ENCODE assay signal across 8 cellular contexts in the genomic region with DNA sequence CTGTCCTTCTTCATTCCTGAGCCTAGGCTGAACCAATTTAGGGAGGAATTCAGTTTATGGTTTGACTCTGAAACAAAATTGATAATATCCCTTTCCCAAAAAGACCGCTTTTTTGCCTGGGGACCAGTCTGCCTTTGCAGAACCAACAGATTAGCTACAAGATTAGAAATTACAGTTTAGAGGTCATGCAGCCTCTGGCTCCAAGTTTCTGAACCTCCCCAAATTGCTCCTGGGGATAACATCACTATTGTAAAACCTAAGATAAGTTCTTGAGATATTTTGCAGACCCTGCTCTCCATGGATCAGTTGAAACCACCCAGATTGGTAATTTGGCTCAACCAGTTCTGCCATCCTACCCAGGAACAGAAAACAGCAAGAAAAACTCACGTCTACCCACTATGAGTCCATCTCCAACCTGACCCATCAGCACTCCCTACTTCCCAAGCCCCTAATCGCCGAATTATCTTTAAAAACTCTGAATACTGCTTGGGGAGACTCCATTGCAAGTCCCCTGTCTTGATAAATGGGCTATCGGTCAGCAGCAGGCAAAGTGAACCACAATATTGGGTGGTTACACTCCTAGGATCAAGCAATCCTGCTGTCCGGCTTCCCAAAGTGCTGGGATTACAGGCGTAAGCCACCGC. TPM values are rescaled to one million over a fixed set of nuclear protein-coding genes. Genes with fewer than 3 reads are reported as not detected.
DNase-seq lines count a peak whose midpoint lies in the region; ATAC-seq and TF ChIP-seq lines count a peak whose summit lies in the region.

No MANE protein-coding gene starts in this region.

- intact Hi-C loops in testis (cut with DNase I; ENCODE audit: low total_unique reads) = no loop called here

- no peak for TF ChIP-seq POLR2A in testis (IDR thresholded peaks at IDR 0.05)

- H3K27me3 Mint-ChIP-seq in activated T-cell treated with anti-CD3 and anti-CD28 coated beads, Interleukin-2, amount 50 U/mL, for 72 hours (ENCODE audit: low read depth) = peaks cover 2% of the 10 kb centered on the region
- H3K27me3 Mint-ChIP-seq in activated naive CD8-positive, alpha-beta T cell treated with anti-CD3 and anti-CD28 coated beads for 36 hours = peaks cover 12% of the 10 kb centered on the region
- peaks cover 5 to 22% (median 12%) of the 10 kb centered on the region in 3 donors for H3K27me3 Mint-ChIP-seq in immature natural killer cell (ENCODE audit: low read depth in 3 of 3)

- no peaks in the 10 kb centered on the region for H3K36me3 ChIP-seq in testis (ENCODE audit: low read depth, missing control alignments)

- no peak for TF ChIP-seq CTCF in testis (IDR thresholded peaks at IDR 0.05)

- H3K4me1 ChIP-seq in testis = peaks cover 20% of the 10 kb centered on the region

- ATAC-seq in activated T-cell treated with anti-CD3 and anti-CD28 coated beads, Interleukin-2, amount 50 U/mL, for 72 hours (replicated peaks in 1 of 2) = peak; percentile 18 to 27
- ATAC-seq in HG03103 (IDR thresholded peaks at IDR 0.05; ENCODE audit: low read depth, unreplicated experiment) = peak; percentile 18

- DNase-seq in activated T-cell treated with anti-CD3 and anti-CD28 coated beads, Interleukin-2, amount 50 U/mL, for 72 hours = no peak
- DNase-seq in activated T-cell treated with anti-CD3 and anti-CD28 coated beads, Interleukin-2, amount 50 U/mL, for 48 hours = no peak
- peak; percentile 14 for DNase-seq in activated naive CD8-positive, alpha-beta T cell treated with anti-CD3 and anti-CD28 coated beads for 36 hours
- DNase-seq in immature natural killer cell = no peak
- DNase-seq in testis = no peak
- no peak for DNase-seq in cerebellar cortex (ENCODE audit: low spot score)
- DNase-seq in NCI-H1105 treated with DMSO at 0.1 percent for 48 hours (lab: John Stamatoyannopoulos, UW) = no peak

- peaks cover 30% of the 10 kb centered on the region for H3K4me1 Mint-ChIP-seq in activated T-cell treated with anti-CD3 and anti-CD28 coated beads, Interleukin-2, amount 50 U/mL, for 72 hours (ENCODE audit: low read depth)
- H3K4me1 Mint-ChIP-seq in activated naive CD8-positive, alpha-beta T cell treated with anti-CD3 and anti-CD28 coated beads for 36 hours = peaks cover 16% of the 10 kb centered on the region
- H3K4me1 Mint-ChIP-seq in immature natural killer cell = peaks cover 66 to 67% of the 10 kb centered on the region in 2 donors

- peaks cover 1 to 2% of the 10 kb centered on the region in 2 donors for H3K9me3 Mint-ChIP-seq in activated T-cell treated with anti-CD3 and anti-CD28 coated beads, Interleukin-2, amount 50 U/mL, for 72 hours
- peaks cover 4% of the 10 kb centered on the region for H3K9me3 Mint-ChIP-seq in activated naive CD8-positive, alpha-beta T cell treated with anti-CD3 and anti-CD28 coated beads for 36 hours
- no peaks in the 10 kb centered on the region for H3K9me3 Mint-ChIP-seq in immature natural killer cell

- no peaks in the 10 kb centered on the region for H3K27me3 ChIP-seq in testis

- peak overlapping the region; percentile 98 to 99 for H3K4me3 Mint-ChIP-seq in activated T-cell treated with anti-CD3 and anti-CD28 coated beads, Interleukin-2, amount 50 U/mL, for 72 hours
- H3K4me3 Mint-ChIP-seq in activated naive CD8-positive, alpha-beta T cell treated with anti-CD3 and anti-CD28 coated beads for 36 hours = peak overlapping the region; percentile 98
- peak overlapping the region; percentile 96 to 100 (median 100) for H3K4me3 Mint-ChIP-seq in immature natural killer cell

- H3K9me3 ChIP-seq in testis = no peaks in the 10 kb centered on the region

- peak overlapping the region; percentile 80 to 85 for H3K4me3 ChIP-seq in testis

- H3K36me3 Mint-ChIP-seq in activated T-cell treated with anti-CD3 and anti-CD28 coated beads, Interleukin-2, amount 50 U/mL, for 72 hours (ENCODE audit: insufficient read depth in 2 of 2) = peaks cover 14 to 40% of the 10 kb centered on the region in 2 donors
- peaks cover 51% of the 10 kb centered on the region for H3K36me3 Mint-ChIP-seq in activated naive CD8-positive, alpha-beta T cell treated with anti-CD3 and anti-CD28 coated beads for 36 hours
- peaks cover 0 to 18% (median 10%) of the 10 kb centered on the region in 3 donors for H3K36me3 Mint-ChIP-seq in immature natural killer cell

- 9 to 12% methylated on average over 6 to 8 of the region's 8 CpGs for WGBS in testis, 2 donors

- peak overlapping the region; percentile 100 for H3K27ac Mint-ChIP-seq in activated T-cell treated with anti-CD3 and anti-CD28 coated beads, Interleukin-2, amount 50 U/mL, for 72 hours
- H3K27ac Mint-ChIP-seq in activated naive CD8-positive, alpha-beta T cell treated with anti-CD3 and anti-CD28 coated beads for 36 hours = peak overlapping the region; percentile 98
- peak overlapping the region; percentile 97 to 100 (median 98) for H3K27ac Mint-ChIP-seq in immature natural killer cell

- peak overlapping the region; percentile 82 to 84 for H3K27ac ChIP-seq in testis

RNA-seq across cellular contexts. Expression of a gene that starts 0.6 kb away (rescaled TPM):
- total RNA-seq in activated T-cell treated with anti-CD3 and anti-CD28 coated beads, Interleukin-2, amount 50 U/mL, for 72 hours = 100 to 1,000 TPM; 133 to 156 TPM
- 100 to 1,000 TPM; 236 to 250 TPM for total RNA-seq in activated naive CD8-positive, alpha-beta T cell treated with anti-CD3 and anti-CD28 coated beads for 36 hours
- polyA plus RNA-seq in immature natural killer cell (1 to 10 TPM; 1.5 to 9.4 (median 4.3) TPM), testis (ENCODE audit: insufficient read depth, low read depth, low replicate concordance) (31.3 TPM)
- 10 to 100 TPM; 37.6 to 45.0 TPM for total RNA-seq in testis

RNA-seq across cellular contexts. Expression of a gene that starts 11.2 kb away (rescaled TPM):
- under 1 TPM; 0.65 to 0.99 TPM for total RNA-seq in activated T-cell treated with anti-CD3 and anti-CD28 coated beads, Interleukin-2, amount 50 U/mL, for 72 hours
- total RNA-seq in activated naive CD8-positive, alpha-beta T cell treated with anti-CD3 and anti-CD28 coated beads for 36 hours = under 1 TPM; 0.22 to 0.35 TPM
- polyA plus RNA-seq in immature natural killer cell = not detected
- total RNA-seq in testis = 1 to 10 TPM; 5.5 to 8.2 TPM
- 4.6 TPM for polyA plus RNA-seq in testis (ENCODE audit: insufficient read depth, low read depth, low replicate concordance)
